Comparison of ENCODE assay signal across 30 cellular contexts in genomic region chr2:109494351-109494750, GRCh38.
"Had no signal": no experiment of that assay in that cellular context is flagged by ENCODE, and none has a peak within 500 bp of the region (broad histone marks: within the 10 kb centered on the region; RNA-seq: fewer than 3 reads in every experiment).

No MANE protein-coding gene starts in this region.

- H3K4me3 Mint-ChIP-seq: activated naive CD8-positive, alpha-beta T cell; brain; naive thymus-derived CD4-positive, alpha-beta T cell; T-helper 1 cell treated with Interleukin-12 subunit alpha and Interleukin-12 subunit beta and Interleukin-4 antibody, amounts not matched to agents 30 μg/mL and 1 μg/mL, for 36 hours; type B pancreatic cell had no signal

- H3K36me3 Mint-ChIP-seq: type B pancreatic cell had no signal

- H3K9me3 Mint-ChIP-seq: naive thymus-derived CD4-positive, alpha-beta T cell; T-helper 1 cell treated with Interleukin-12 subunit alpha and Interleukin-12 subunit beta and Interleukin-4 antibody, amounts not matched to agents 30 μg/mL and 1 μg/mL, for 36 hours; type B pancreatic cell had no signal

- H3K27ac Mint-ChIP-seq: activated naive CD8-positive, alpha-beta T cell; naive thymus-derived CD4-positive, alpha-beta T cell; progenitor cell of endocrine pancreas; T-helper 1 cell treated with Interleukin-12 subunit alpha and Interleukin-12 subunit beta and Interleukin-4 antibody, amounts not matched to agents 30 μg/mL and 1 μg/mL, for 36 hours; type B pancreatic cell had no signal

- H3K27ac ChIP-seq: epithelial cell of prostate, esophagus squamous epithelium, lower lobe of right lung, ovary, sigmoid colon, vagina, VCaP had no signal

- DNase-seq: activated CD4-positive, alpha-beta T cell treated with anti-CD3 and anti-CD28 coated beads for 4 hours; activated CD4-positive, alpha-beta T cell treated with anti-CD3 and anti-CD28 coated beads, Interleukin-2, amount 50 U/mL, for 4 hours; activated effector memory CD4-positive, alpha-beta T cell treated with Interleukin-2 at 50 U/mL for 16 hours; activated naive CD4-positive, alpha-beta T cell treated with Interleukin-2 at 50 U/mL for 16 hours; central memory CD4-positive, alpha-beta T cell; dermis blood vessel endothelial cell; effector CD4-positive, alpha-beta T cell; esophagus squamous epithelium; foreskin melanocyte; hippocampal formation; lower lobe of right lung; mesendoderm; naive thymus-derived CD4-positive, alpha-beta T cell; ovary; retina; sigmoid colon; SK-N-SH; stimulated activated CD4-positive, alpha-beta T cell treated with anti-CD3 and anti-CD28 coated beads, Interleukin-15, amount 100 ng/mL, for 24 hours; stimulated activated CD4-positive, alpha-beta T cell treated with anti-CD3 and anti-CD28 coated beads, Interleukin-2, amount 100 ng/mL, for 24 hours; stimulated activated naive CD4-positive, alpha-beta T cell; SW 1271; T-helper 9 cell had no signal

- ATAC-seq: naive thymus-derived CD4-positive, alpha-beta T cell had no signal

- H3K4me1 Mint-ChIP-seq: naive thymus-derived CD4-positive, alpha-beta T cell had no signal

- H3K36me3 ChIP-seq: ovary, vagina had no signal

- H3K9me3 ChIP-seq: esophagus squamous epithelium, lower lobe of right lung, ovary, sigmoid colon, SK-N-SH, vagina had no signal

- H3K27me3 ChIP-seq: esophagus squamous epithelium, ovary, sigmoid colon, vagina had no signal

- H3K4me3 ChIP-seq: esophagus squamous epithelium, lower lobe of right lung, ovary, sigmoid colon, vagina had no signal

- H3K27me3 Mint-ChIP-seq: activated naive CD8-positive, alpha-beta T cell; brain; naive thymus-derived CD4-positive, alpha-beta T cell; progenitor cell of endocrine pancreas; type B pancreatic cell had no signal
